ENCODE assay signal across 8 cellular contexts in genomic region chr3:52005571-52005986, GRCh38. TPM values are rescaled to one million over a fixed set of nuclear protein-coding genes. Genes with fewer than 3 reads are reported as not detected.
DNase-seq lines count a peak whose midpoint lies in the region; ATAC-seq and TF ChIP-seq lines count a peak whose summit lies in the region.

No MANE protein-coding gene starts in this region.

- no peak for TF ChIP-seq POLR2A in prostate gland (IDR thresholded peaks at IDR 0.05)
- TF ChIP-seq POLR2A in lower leg skin (IDR thresholded peaks at IDR 0.05) = no peak

- H3K9me3 ChIP-seq in HUES6 (ENCODE audit: control insufficient read depth, insufficient read depth, low read depth, low read length) (no peaks in the 10 kb centered on the region), skeletal muscle satellite cell (replicated peaks; ENCODE audit: low read length) (no peaks in the 10 kb centered on the region), prostate gland (no peaks in the 10 kb centered on the region)

- intact Hi-C loops in posterior vena cava (cut with DNase I) = loop anchor here (2.0 to 10.0 kb wide), 2 partner anchors 47 to 439 kb away; partner anchors contain the start of gene SEMA3G (in 1 of the 2)
- intact Hi-C loops in prostate gland (cut with DNase I) = loop anchor here (2.0 kb wide), 1 partner anchor 39 kb away; no protein-coding TSS in a partner anchor
- intact Hi-C loops in left colon (cut with DNase I, micrococcal nuclease) = no loop called here
- intact Hi-C loops in lower leg skin (cut with DNase I; ENCODE audit: low total_unique reads) = no loop called here

- ATAC-seq in left colon = no peak

- H3K27me3 ChIP-seq in HUES6 (ENCODE audit: control insufficient read depth, insufficient read depth, low read length) (no peaks in the 10 kb centered on the region), skeletal muscle satellite cell (ENCODE audit: control insufficient read depth, insufficient read depth, low read length) (no peaks in the 10 kb centered on the region), prostate gland (replicated peaks; ENCODE audit: insufficient read depth) (no peaks in the 10 kb centered on the region)

- DNase-seq in UCSD-AML1 (lab: John Stamatoyannopoulos, UW; ENCODE audit: unreplicated experiment) = peak; percentile 69
- DNase-seq in hepatic stellate cell (ENCODE audit: low spot score) = peak; percentile 71
- DNase-seq in posterior vena cava (ENCODE audit: low spot score) = no peak
- no peak for DNase-seq in prostate gland (ENCODE audit: low spot score)
- no peak for DNase-seq in left colon
- DNase-seq in lower leg skin (ENCODE audit: low spot score in 2 of 2) = no peak

- TF ChIP-seq CTCF in prostate gland (IDR thresholded peaks at IDR 0.05) (no peak), lower leg skin (IDR thresholded peaks at IDR 0.05) (no peak)

- H3K4me1 ChIP-seq in HUES6 (ENCODE audit: control insufficient read depth, insufficient read depth, low read length) (peaks cover 27% of the 10 kb centered on the region), skeletal muscle satellite cell (ENCODE audit: control insufficient read depth, insufficient read depth, low read length) (peaks cover 13% of the 10 kb centered on the region), prostate gland (replicated peaks) (peaks cover 4% of the 10 kb centered on the region)

- no peak overlapping the region for H3K27ac ChIP-seq in HUES6 (ENCODE audit: low read depth, low read length)
- H3K27ac ChIP-seq in prostate gland = no peak overlapping the region

- H3K4me2 ChIP-seq in skeletal muscle satellite cell (ENCODE audit: low read length) = peak overlapping the region; percentile 68

- H3K9ac ChIP-seq in HUES6 (ENCODE audit: low read length) = no peak overlapping the region
- peak overlapping the region; percentile 46 for H3K9ac ChIP-seq in skeletal muscle satellite cell (ENCODE audit: low read depth, low read length)

- WGBS in prostate gland = 8% methylated on average over 15 of the region's 15 CpGs
- WGBS in lower leg skin, 2 donors = 2 to 10% methylated on average over 14 to 15 of the region's 15 CpGs

- peak overlapping the region; percentile 29 for H3K4me3 ChIP-seq in HUES6 (ENCODE audit: low read depth, low read length)
- H3K4me3 ChIP-seq in skeletal muscle satellite cell (ENCODE audit: low read length) = peak overlapping the region; percentile 33
- H3K4me3 ChIP-seq in prostate gland = no peak overlapping the region
- H3K4me3 ChIP-seq in lower leg skin (ENCODE audit: low read depth, poor library complexity, severe bottlenecking) = no peak overlapping the region

- H3K36me3 ChIP-seq in HUES6 (ENCODE audit: control insufficient read depth, insufficient read depth, low read length) = no peaks in the 10 kb centered on the region
- no peaks in the 10 kb centered on the region for H3K36me3 ChIP-seq in skeletal muscle satellite cell (ENCODE audit: insufficient read depth, low read length)
- H3K36me3 ChIP-seq in prostate gland = no peaks in the 10 kb centered on the region

RNA-seq across cellular contexts. Expression of gene RPL29, which starts 9.9 kb away (rescaled TPM):
- 1,323 and 2,006 TPM in 2 replicates for total RNA-seq in skeletal muscle satellite cell (2012; rRNA removed)
- 100 to 1,000 TPM; 657 to 687 TPM for total RNA-seq in posterior vena cava
- total RNA-seq in prostate gland = 1,000 to 10,000 TPM; 1,249 to 2,015 TPM
- total RNA-seq in left colon = 100 to 1,000 TPM; 894 to 910 TPM
- 1,000 to 10,000 TPM; 1,729 to 2,645 (median 2,120) TPM for total RNA-seq in lower leg skin

RNA-seq across cellular contexts. Expression of gene ACY1, which starts 22.2 kb away (rescaled TPM):
- total RNA-seq in skeletal muscle satellite cell (2012; rRNA removed) = 65.7 and 76.6 TPM in 2 replicates
- total RNA-seq in posterior vena cava (10 to 100 TPM; 11.8 to 12.3 TPM), prostate gland (10 to 100 TPM; 42.1 to 82.6 TPM), left colon (100 to 1,000 TPM; 153 to 160 TPM), lower leg skin (10 to 100 TPM; 16.2 to 44.2 (median 30.5) TPM)

RNA-seq across cellular contexts. Expression of gene ABHD14A, which starts 30.7 kb away (rescaled TPM):
- 8.1 and 12.7 TPM in 2 replicates for total RNA-seq in skeletal muscle satellite cell (2012; rRNA removed)
- 10 to 100 TPM in 1 of 2 donors, 1 to 10 TPM in 1; 8.4 to 18.6 TPM for total RNA-seq in posterior vena cava
- 10 to 100 TPM; 55.3 to 58.5 TPM for total RNA-seq in prostate gland
- total RNA-seq in left colon = 1 to 10 TPM; 6.1 to 8.6 TPM
- total RNA-seq in lower leg skin = 10 to 100 TPM in 1 of 4 donors, 1 to 10 TPM in 3; 2.2 to 14.8 (median 5.0) TPM

RNA-seq across cellular contexts. Expression of gene ABHD14B, which starts 31.7 kb away (rescaled TPM):
- total RNA-seq in skeletal muscle satellite cell (2012; rRNA removed) = 34.3 and 37.8 TPM in 2 replicates
- 10 to 100 TPM; 21.0 to 32.7 TPM for total RNA-seq in posterior vena cava
- 100 to 1,000 TPM in 1 of 2 donors, 10 to 100 TPM in 1; 53.7 to 128 TPM for total RNA-seq in prostate gland
- 10 to 100 TPM; 81.5 to 96.7 TPM for total RNA-seq in left colon
- 10 to 100 TPM; 35.0 to 69.4 (median 51.9) TPM for total RNA-seq in lower leg skin

RNA-seq across cellular contexts. Expression of gene PCBP4, which starts 38.3 kb away (rescaled TPM):
- total RNA-seq in skeletal muscle satellite cell (2012; rRNA removed) = 28.2 and 28.6 TPM in 2 replicates
- 10 to 100 TPM; 48.9 to 53.2 TPM for total RNA-seq in posterior vena cava
- 10 to 100 TPM; 74.0 to 74.1 TPM for total RNA-seq in prostate gland
- total RNA-seq in left colon = 10 to 100 TPM; 23.3 to 27.4 TPM
- total RNA-seq in lower leg skin = 10 to 100 TPM; 25.5 to 46.7 (median 29.2) TPM

Comparison
In these comparisons a context has a peak if more than half of its experiments do, and no peak if none do; other contexts are left out.
1. H3K4me3 ChIP-seq: peak in HUES6 (single experiment) and skeletal muscle satellite cell (single experiment); none in prostate gland (0 of 2) and lower leg skin (single experiment).
2. DNase-seq: peak in UCSD-AML1 (single experiment) and hepatic stellate cell (single experiment); none in posterior vena cava (single experiment), prostate gland (single experiment), left colon (0 of 2) and lower leg skin (0 of 2).
3. intact Hi-C loops: an anchor here in posterior vena cava (2.0 to 10.0 kb wide) and prostate gland (2.0 kb wide); none called in left colon and lower leg skin.